In the genomic region with DNA sequence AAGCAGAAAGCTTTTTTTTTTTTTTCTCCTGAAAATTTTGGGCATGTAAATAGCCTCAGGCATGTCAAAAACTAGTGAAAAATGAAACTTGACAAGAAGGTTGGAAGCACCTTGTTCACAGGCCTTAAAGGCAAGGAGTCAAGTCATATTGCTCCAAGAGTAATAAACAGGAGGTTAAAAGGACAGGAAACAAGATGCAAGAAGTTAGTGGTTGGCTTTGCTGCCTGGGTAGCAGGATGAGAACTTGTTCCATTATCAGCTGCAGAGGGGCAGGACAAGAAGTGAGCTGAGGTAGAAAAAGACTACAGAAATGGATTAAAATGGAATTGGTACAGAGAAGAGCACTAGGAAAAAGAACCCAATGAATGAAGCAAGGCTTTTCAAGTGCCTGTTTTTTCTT, we compare ENCODE assay signal across 21 cellular contexts.
DNase-seq lines count a peak whose midpoint lies in the region; ATAC-seq, FAIRE-seq and TF ChIP-seq lines count a peak whose summit lies in the region.
"Had no signal": no experiment of that assay in that cellular context is flagged by ENCODE, and none has a peak within 500 bp of the region (broad histone marks: within the 10 kb centered on the region; RNA-seq: fewer than 3 reads in every experiment).

No MANE protein-coding gene starts in this region.

- no peaks in the 10 kb centered on the region for H3K79me2 ChIP-seq in astrocyte (ENCODE audit: insufficient read depth, low read length)

- H3K4me3 ChIP-seq in astrocyte (ENCODE audit: insufficient read depth, low read depth, low read length) (no peak overlapping the region), small intestine (ENCODE audit: low read depth in 1 of 2, low read length in 2 of 2) (no peak overlapping the region), upper lobe of right lung (no peak overlapping the region), testis (no peak overlapping the region)
- H3K4me3 ChIP-seq: colonic mucosa, SJCRH30, vagina had no signal

- no peak overlapping the region for H2AFZ ChIP-seq in astrocyte (ENCODE audit: low read depth, low read length)

- H3K27ac Mint-ChIP-seq in activated T-cell treated with anti-CD3 and anti-CD28 coated beads, Interleukin-2, amount 50 U/mL, for 72 hours, result no peak overlapping the region
- no peak overlapping the region for H3K27ac Mint-ChIP-seq in astrocyte (ENCODE audit: unreplicated experiment)

- peaks cover 27% of the 10 kb centered on the region for H3K4me1 ChIP-seq in astrocyte (ENCODE audit: insufficient read depth, low read length)
- no peaks in the 10 kb centered on the region for H3K4me1 ChIP-seq in small intestine (ENCODE audit: control insufficient read depth in 2 of 2, insufficient read depth in 1 of 2, low read depth in 1 of 2, low read length in 1 of 2)
- H3K4me1 ChIP-seq in upper lobe of right lung, result no peaks in the 10 kb centered on the region
- H3K4me1 ChIP-seq in testis, result no peaks in the 10 kb centered on the region
- H3K4me1 ChIP-seq: colonic mucosa had no signal

- H3K4me1 Mint-ChIP-seq in activated T-cell treated with anti-CD3 and anti-CD28 coated beads, Interleukin-2, amount 50 U/mL, for 72 hours (ENCODE audit: low read depth), result peaks cover 42% of the 10 kb centered on the region
- peaks cover 52% of the 10 kb centered on the region for H3K4me1 Mint-ChIP-seq in astrocyte (ENCODE audit: low read depth, unreplicated experiment)

- intact Hi-C loops in Right ventricle myocardium inferior (cut with DNase I), result no loop called here
- intact Hi-C loops in upper lobe of right lung (cut with DNase I), result no loop called here
- intact Hi-C loops in testis (cut with DNase I; ENCODE audit: low total_unique reads), result no loop called here

- H3K27me3 Mint-ChIP-seq in activated T-cell treated with anti-CD3 and anti-CD28 coated beads, Interleukin-2, amount 50 U/mL, for 72 hours (ENCODE audit: low read depth), result no peaks in the 10 kb centered on the region
- H3K27me3 Mint-ChIP-seq in astrocyte (ENCODE audit: low read depth, unreplicated experiment), result no peaks in the 10 kb centered on the region

- peak in 1 of 2 donors; percentile 2 for DNase-seq in activated T-cell treated with anti-CD3 and anti-CD28 coated beads, Interleukin-2, amount 50 U/mL, for 72 hours
- DNase-seq in activated T-cell treated with anti-CD3 and anti-CD28 coated beads, Interleukin-2, amount 50 U/mL, for 1 hour, result no peak
- peak; percentile 45 for DNase-seq in KBM-7
- no peak for DNase-seq in astrocyte (ENCODE audit: low read depth)
- DNase-seq in small intestine, result peak; percentile 12
- DNase-seq in Right ventricle myocardium inferior (ENCODE audit: missing footprints), result no peak
- DNase-seq in upper lobe of right lung, result no peak
- no peak for DNase-seq in testis
- DNase-seq: activated T-cell treated with anti-CD3 and anti-CD28 coated beads, Interleukin-2, amount 50 U/mL, for 4 hours; aorta; colonic mucosa; DND-41; foreskin fibroblast; kidney glomerular epithelial cell; NCI-H1048; NCI-H526 treated with DMSO at 0.1 percent for 48 hours; SJCRH30; T-helper 9 cell had no signal

- no peak for TF ChIP-seq CTCF in astrocyte (IDR thresholded peaks at IDR 0.05; ENCODE audit: insufficient read depth, low read depth, low read length)
- no peak for TF ChIP-seq CTCF in upper lobe of right lung (IDR thresholded peaks at IDR 0.05)
- TF ChIP-seq CTCF in testis (IDR thresholded peaks at IDR 0.05), result no peak

- H4K20me1 ChIP-seq in astrocyte (ENCODE audit: insufficient read depth, low read length), result no peaks in the 10 kb centered on the region

- H3K4me2 ChIP-seq in astrocyte (ENCODE audit: low read length), result no peak overlapping the region

- no peaks in the 10 kb centered on the region for H3K36me3 ChIP-seq in astrocyte (ENCODE audit: insufficient read depth, low read length)
- H3K36me3 ChIP-seq in small intestine (ENCODE audit: control insufficient read depth in 2 of 2, insufficient read depth in 2 of 2, low read length in 2 of 2), result no peaks in the 10 kb centered on the region
- no peaks in the 10 kb centered on the region for H3K36me3 ChIP-seq in upper lobe of right lung
- H3K36me3 ChIP-seq in testis (ENCODE audit: low read depth, missing control alignments), result no peaks in the 10 kb centered on the region
- H3K36me3 ChIP-seq: colonic mucosa, SJCRH30, vagina had no signal

- no peak overlapping the region for H3K9ac ChIP-seq in astrocyte (ENCODE audit: low read length)

- H3K27me3 ChIP-seq in astrocyte (ENCODE audit: insufficient read depth, low read length), result no peaks in the 10 kb centered on the region
- no peaks in the 10 kb centered on the region for H3K27me3 ChIP-seq in small intestine (ENCODE audit: control insufficient read depth in 2 of 2, insufficient read depth in 2 of 2, low read length in 2 of 2)
- H3K27me3 ChIP-seq in upper lobe of right lung, result no peaks in the 10 kb centered on the region
- H3K27me3 ChIP-seq in testis, result no peaks in the 10 kb centered on the region
- H3K27me3 ChIP-seq: colonic mucosa, SJCRH30, vagina had no signal

- peaks cover 0 to 4% of the 10 kb centered on the region in 2 donors for H3K9me3 Mint-ChIP-seq in activated T-cell treated with anti-CD3 and anti-CD28 coated beads, Interleukin-2, amount 50 U/mL, for 72 hours
- peaks cover 2% of the 10 kb centered on the region for H3K9me3 Mint-ChIP-seq in astrocyte (ENCODE audit: unreplicated experiment)
- H3K9me3 Mint-ChIP-seq: activated T-cell treated with anti-CD3 and anti-CD28 coated beads, Interleukin-2, amount 50 U/mL, for 4 hours; neural crest cell had no signal

- peak; percentile 5 for FAIRE-seq in astrocyte (lab: Jason Lieb, UNC)
- no peak for FAIRE-seq in small intestine (lab: Jason Lieb, UNC)
- FAIRE-seq: GM19239 had no signal

- H3K36me3 Mint-ChIP-seq in activated T-cell treated with anti-CD3 and anti-CD28 coated beads, Interleukin-2, amount 50 U/mL, for 72 hours (ENCODE audit: insufficient read depth in 2 of 2), result no peaks in the 10 kb centered on the region
- no peaks in the 10 kb centered on the region for H3K36me3 Mint-ChIP-seq in astrocyte (ENCODE audit: low read depth, unreplicated experiment)

- no peak for TF ChIP-seq POLR2A in testis (IDR thresholded peaks at IDR 0.05)

- in situ Hi-C loops in KBM-7 (cut with MboI; ENCODE audit: low pct_unique_long_range_greater_than_20kb, low sequenced_read_pairs), result no loop called here

- ATAC-seq in activated T-cell treated with anti-CD3 and anti-CD28 coated beads, Interleukin-2, amount 50 U/mL, for 72 hours (replicated peaks in 1 of 2), result peak; percentile 57 to 66
- ATAC-seq in Right ventricle myocardium inferior (no peak), upper lobe of right lung (no peak)

- no peak overlapping the region for H3K4me3 Mint-ChIP-seq in activated T-cell treated with anti-CD3 and anti-CD28 coated beads, Interleukin-2, amount 50 U/mL, for 72 hours
- H3K4me3 Mint-ChIP-seq in astrocyte (ENCODE audit: unreplicated experiment), result no peak overlapping the region
- H3K4me3 Mint-ChIP-seq: activated T-cell treated with anti-CD3 and anti-CD28 coated beads, Interleukin-2, amount 50 U/mL, for 4 hours; neural crest cell had no signal

- H3K9me3 ChIP-seq in astrocyte (ENCODE audit: insufficient read depth, low read depth, low read length) (no peaks in the 10 kb centered on the region), small intestine (ENCODE audit: control insufficient read depth, low read depth) (no peaks in the 10 kb centered on the region), upper lobe of right lung (no peaks in the 10 kb centered on the region), testis (no peaks in the 10 kb centered on the region)
- H3K9me3 ChIP-seq: colonic mucosa, SJCRH30, vagina had no signal

- H3K27ac ChIP-seq in astrocyte (ENCODE audit: low read depth, low read length) (no peak overlapping the region), small intestine (ENCODE audit: low read depth in 1 of 2, low read length in 1 of 2) (no peak overlapping the region), upper lobe of right lung (no peak overlapping the region), testis (no peak overlapping the region)
- H3K27ac ChIP-seq: colonic mucosa, SJCRH30, vagina had no signal

Comparison
In these comparisons a context has a peak if more than half of its experiments do, and no peak if none do; other contexts are left out.
1. ATAC-seq: peak in activated T-cell treated with anti-CD3 and anti-CD28 coated beads, Interleukin-2, amount 50 U/mL, for 72 hours (2 of 2); none in Right ventricle myocardium inferior (single experiment) and upper lobe of right lung (single experiment).
2. DNase-seq: peak in KBM-7 (single experiment) and small intestine (single experiment); none in activated T-cell treated with anti-CD3 and anti-CD28 coated beads, Interleukin-2, amount 50 U/mL, for 1 hour (single experiment), astrocyte (single experiment), Right ventricle myocardium inferior (single experiment), upper lobe of right lung (single experiment) and testis (single experiment).